ENCODE assay signal across 1 cellular context in the genomic region with DNA sequence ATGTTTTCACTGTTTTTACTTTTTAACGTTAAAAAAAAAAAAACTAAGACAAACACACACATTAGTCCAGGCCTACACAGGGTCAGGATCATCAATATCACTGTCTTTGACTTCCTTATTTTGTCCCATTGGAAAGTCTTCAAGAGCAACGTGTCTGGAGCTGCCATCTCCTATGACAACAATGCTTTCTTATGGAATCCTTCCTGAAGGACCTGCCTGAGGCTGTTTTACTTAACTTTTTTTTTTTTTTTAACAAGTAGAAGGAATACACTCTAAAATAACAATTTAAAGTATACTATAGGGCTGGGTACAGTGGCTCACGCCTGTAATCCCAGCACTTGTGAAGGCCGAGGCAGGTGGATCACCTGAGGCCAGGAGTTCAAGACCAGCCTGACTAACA.
TF ChIP-seq lines count a peak whose summit lies in the region.

No MANE protein-coding gene starts in this region.

TF ChIP-seq in HEK293, 187 proteins besides CTCF, POLR2A, EP300 and RAD21 (continued from another document):
- TF ChIP-seq, protein P1, sequence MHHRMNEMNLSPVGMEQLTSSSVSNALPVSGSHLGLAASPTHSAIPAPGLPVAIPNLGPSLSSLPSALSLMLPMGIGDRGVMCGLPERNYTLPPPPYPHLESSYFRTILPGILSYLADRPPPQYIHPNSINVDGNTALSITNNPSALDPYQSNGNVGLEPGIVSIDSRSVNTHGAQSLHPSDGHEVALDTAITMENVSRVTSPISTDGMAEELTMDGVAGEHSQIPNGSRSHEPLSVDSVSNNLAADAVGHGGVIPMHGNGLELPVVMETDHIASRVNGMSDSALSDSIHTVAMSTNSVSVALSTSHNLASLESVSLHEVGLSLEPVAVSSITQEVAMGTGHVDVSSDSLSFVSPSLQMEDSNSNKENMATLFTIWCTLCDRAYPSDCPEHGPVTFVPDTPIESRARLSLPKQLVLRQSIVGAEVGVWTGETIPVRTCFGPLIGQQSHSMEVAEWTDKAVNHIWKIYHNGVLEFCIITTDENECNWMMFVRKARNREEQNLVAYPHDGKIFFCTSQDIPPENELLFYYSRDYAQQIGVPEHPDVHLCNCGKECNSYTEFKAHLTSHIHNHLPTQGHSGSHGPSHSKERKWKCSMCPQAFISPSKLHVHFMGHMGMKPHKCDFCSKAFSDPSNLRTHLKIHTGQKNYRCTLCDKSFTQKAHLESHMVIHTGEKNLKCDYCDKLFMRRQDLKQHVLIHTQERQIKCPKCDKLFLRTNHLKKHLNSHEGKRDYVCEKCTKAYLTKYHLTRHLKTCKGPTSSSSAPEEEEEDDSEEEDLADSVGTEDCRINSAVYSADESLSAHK (tag by site-specific recombination; IDR thresholded peaks at IDR 0.05), result no peak
